Comparison of ENCODE assay signal across 21 cellular contexts in genomic region chr10:75205908-75206307, GRCh38.
"Had no signal": no experiment of that assay in that cellular context is flagged by ENCODE, and none has a peak within 500 bp of the region (broad histone marks: within the 10 kb centered on the region; RNA-seq: fewer than 3 reads in every experiment).

No MANE protein-coding gene starts in this region.

- H3K36me3 ChIP-seq: breast epithelium, SJCRH30 had no signal

- ATAC-seq: activated T-cell treated with anti-CD3 and anti-CD28 coated beads, Interleukin-2, amount 50 U/mL, for 72 hours had no signal

- H3K9me3 ChIP-seq: breast epithelium, SJCRH30, SK-N-SH had no signal

- H3K9ac ChIP-seq: SK-N-SH had no signal

- DNase-seq: activated B cell treated with CpG ODN at 0.5 μM for 24 hours; activated CD4-positive, alpha-beta memory T cell treated with anti-CD3 and anti-CD28 coated beads, Interleukin-2, amount 10 ng/mL, durations not matched to agents 7 days and 5 days; activated CD4-positive, alpha-beta T cell treated with anti-CD3 and anti-CD28 coated beads for 1 hour; activated CD4-positive, alpha-beta T cell treated with anti-CD3 and anti-CD28 coated beads, Interleukin-2, amount 50 U/mL, for 1 hour; activated naive CD4-positive, alpha-beta T cell; activated T-cell treated with anti-CD3 and anti-CD28 coated beads, Interleukin-2, amount 50 U/mL, for 72 hours; aorta; KG1; NCI-H1048; NCI-H1417 treated with DMSO at 0.1 percent for 48 hours; NCI-H1694; NCI-H2029; NCI-H2107; NCI-H345; NCI-H510A; NCI-H526 treated with DMSO at 0.1 percent for 48 hours; NCI-H82; Right ventricle myocardium superior; SJCRH30; SK-N-SH had no signal

- H3K4me3 ChIP-seq: breast epithelium, SJCRH30 had no signal

- H3K4me2 ChIP-seq: SK-N-SH had no signal

- H3K4me1 ChIP-seq: breast epithelium, SJCRH30 had no signal

- H3K27ac ChIP-seq: breast epithelium, SJCRH30 had no signal

- H3K27me3 ChIP-seq: breast epithelium, SJCRH30 had no signal
